Comparison of ENCODE assay signal across 1 cellular context in genomic region chr4:16942491-16942890, GRCh38.
TF ChIP-seq lines count a peak whose summit lies in the region.

No MANE protein-coding gene starts in this region.

TF ChIP-seq in GM23338, 12 proteins besides CTCF, POLR2A, EP300 and RAD21 (continued from another document):
- TF ChIP-seq ZNF462 (CRISPR knock-in tag; IDR thresholded peaks at IDR 0.05) (no peak), REST (IDR thresholded peaks at IDR 0.05; ENCODE audit: unreplicated experiment) (no peak), ZNF331 (CRISPR knock-in tag; IDR thresholded peaks at IDR 0.05; ENCODE audit: low read depth) (no peak), JUNB (IDR thresholded peaks at IDR 0.05; ENCODE audit: unreplicated experiment) (no peak)
